In the genomic region with DNA sequence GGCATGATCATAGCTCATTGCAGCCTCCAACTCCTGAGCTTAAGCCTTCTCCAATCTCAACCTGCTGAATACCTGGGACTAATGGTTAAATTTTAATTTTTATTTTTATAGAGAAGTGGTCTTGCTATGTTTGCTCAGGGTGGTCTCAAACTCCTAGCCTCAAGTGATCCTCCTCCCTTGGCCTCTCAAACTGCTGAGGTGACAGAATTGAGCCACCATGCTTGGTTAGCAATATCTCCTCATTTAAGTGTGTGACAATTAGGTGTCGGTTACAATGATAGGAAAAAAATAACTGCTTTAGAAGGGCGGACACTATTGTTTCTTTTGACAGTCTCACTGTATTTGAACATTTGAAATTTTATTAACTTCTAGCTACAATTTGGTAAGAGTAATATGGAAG, we compare ENCODE assay signal across 1 cellular context.
A peak's percentile ranks its signal among the peaks of the same experiment; 100 is the strongest.
TF ChIP-seq lines count a peak whose summit lies in the region.

No MANE protein-coding gene starts in this region.

TF ChIP-seq in HepG2, 621 proteins besides CTCF, POLR2A, EP300 and RAD21 (continued from another document):
- no peak for TF ChIP-seq ZNF142 (CRISPR knock-in tag; IDR thresholded peaks at IDR 0.05)
- no peak for TF ChIP-seq ZNF564 (CRISPR knock-in tag; IDR thresholded peaks at IDR 0.05)
- no peak for TF ChIP-seq CBX5 (CRISPR knock-in tag; IDR thresholded peaks at IDR 0.05; ENCODE audit: borderline replicate concordance)
- no peak for TF ChIP-seq ZMYM3 (CRISPR knock-in tag; IDR thresholded peaks at IDR 0.05)
- no peak for TF ChIP-seq HOXD1 (CRISPR knock-in tag; IDR thresholded peaks at IDR 0.05)
- TF ChIP-seq ZNF337 (CRISPR knock-in tag; IDR thresholded peaks at IDR 0.05; ENCODE audit: borderline replicate concordance, low read depth), result no peak
- no peak for TF ChIP-seq MIER3 (CRISPR knock-in tag; IDR thresholded peaks at IDR 0.05; ENCODE audit: borderline replicate concordance)
- TF ChIP-seq GATAD1 (CRISPR knock-in tag; IDR thresholded peaks at IDR 0.05), result no peak
- peak; percentile 67 for TF ChIP-seq MAFF (IDR thresholded peaks at IDR 0.05; ENCODE audit: low read depth, low read length)
- TF ChIP-seq ZHX1 (CRISPR knock-in tag; IDR thresholded peaks at IDR 0.05; ENCODE audit: low read depth), result no peak
- peak; percentile 17 to 79; a peak in 2 of 4 replicates for TF ChIP-seq MAFK (conservative IDR thresholded peaks at IDR 0.05 in 1 of 2, IDR thresholded peaks at IDR 0.05 in 1 of 2; ENCODE audit: low read length in 2 of 2)
- TF ChIP-seq ZNF614 (CRISPR knock-in tag; IDR thresholded peaks at IDR 0.05; ENCODE audit: borderline replicate concordance), result no peak
- no peak for TF ChIP-seq DNMT3B (CRISPR knock-in tag; conservative IDR thresholded peaks at IDR 0.05)
